ENCODE assay signal across 12 cellular contexts in genomic region chr4:162461952-162462351, GRCh38.
DNase-seq lines count a peak whose midpoint lies in the region; ATAC-seq, FAIRE-seq and TF ChIP-seq lines count a peak whose summit lies in the region.
"Had no signal": no experiment of that assay in that cellular context is flagged by ENCODE, and none has a peak within 500 bp of the region (broad histone marks: within the 10 kb centered on the region; RNA-seq: fewer than 3 reads in every experiment).

No MANE protein-coding gene starts in this region.

- H2AK5ac ChIP-seq in H9 (ENCODE audit: insufficient read length, low read length): no peak overlapping the region

- no peaks in the 10 kb centered on the region for H3K79me2 ChIP-seq in H9 (ENCODE audit: insufficient read depth, low read length)

- no peak for ATAC-seq in GM21381 (IDR thresholded peaks at IDR 0.05; ENCODE audit: unreplicated experiment)
- no peak for ATAC-seq in HG03039 (IDR thresholded peaks at IDR 0.05; ENCODE audit: unreplicated experiment)
- ATAC-seq in HG03571 (IDR thresholded peaks at IDR 0.05; ENCODE audit: unreplicated experiment): no peak

- H3K27me3 ChIP-seq in H9 (ENCODE audit: insufficient read depth, low read length): no peaks in the 10 kb centered on the region
- H3K27me3 ChIP-seq: neutrophil, testis had no signal

- H2BK20ac ChIP-seq in H9 (ENCODE audit: low read depth, low read length, poor library complexity, severe bottlenecking): no peak overlapping the region

- no peak overlapping the region for H2BK15ac ChIP-seq in H9 (ENCODE audit: low read depth, low read length)

- H4K91ac ChIP-seq in H9 (ENCODE audit: insufficient read length, low read depth, low read length): no peak overlapping the region

- H3K4me3 Mint-ChIP-seq in H9: no peak overlapping the region

- H4K20me1 ChIP-seq in H9 (ENCODE audit: control insufficient read depth, insufficient read depth, insufficient read length): no peaks in the 10 kb centered on the region

- no peak overlapping the region for H3K9ac ChIP-seq in H9 (ENCODE audit: extremely low read depth, insufficient read length, low read length)

- 100% methylated on average over 1 of the region's 1 CpG for WGBS in H9 (ENCODE audit: extremely low coverage, insufficient read length, low lambda C conversion rate)

- no peak overlapping the region for H2BK12ac ChIP-seq in H9 (ENCODE audit: insufficient read length, low read depth, low read length)

- no peak overlapping the region for H4K8ac ChIP-seq in H9 (replicated peaks; ENCODE audit: insufficient read length, low read depth, low read length)

- no peaks in the 10 kb centered on the region for H3K27me3 Mint-ChIP-seq in H9 (ENCODE audit: low read depth)

- no peak overlapping the region for H2BK5ac ChIP-seq in H9 (ENCODE audit: insufficient read length, low read length)

- no peak overlapping the region for H3K4ac ChIP-seq in H9 (ENCODE audit: low read depth, low read length)

- H2BK120ac ChIP-seq in H9 (ENCODE audit: low read depth, low read length, poor library complexity, severe bottlenecking): no peak overlapping the region

- FAIRE-seq in A204.1 (lab: Jason Lieb, UNC): peak; percentile 95

- H4K5ac ChIP-seq in H9 (ENCODE audit: insufficient read length, low read depth, low read length): no peak overlapping the region

- no peaks in the 10 kb centered on the region for H3K4me1 Mint-ChIP-seq in H9

- no peak overlapping the region for H3K4me2 ChIP-seq in H9 (ENCODE audit: insufficient read depth, insufficient read length, low read length)

- H3K23me2 ChIP-seq in H9 (ENCODE audit: insufficient read length, low read depth, low read length, poor library complexity, severe bottlenecking): no peaks in the 10 kb centered on the region

- H3K27ac ChIP-seq in H9 (ENCODE audit: insufficient read length, low read depth, low read length): no peak overlapping the region
- H3K27ac ChIP-seq: neutrophil, testis had no signal

- DNase-seq in H9: no peak
- DNase-seq in OCI-M1 (lab: John Stamatoyannopoulos, UW): peak; percentile 69
- DNase-seq in epithelial cell of esophagus (ENCODE audit: low read depth): peak; percentile 22
- DNase-seq in NCI-H128 (lab: John Stamatoyannopoulos, UW; ENCODE audit: unreplicated experiment): no peak
- DNase-seq: activated CD4-positive, alpha-beta T cell treated with anti-CD3 and anti-CD28 coated beads for 1 hour; stimulated activated CD4-positive, alpha-beta T cell treated with anti-CD3 and anti-CD28 coated beads, Interleukin-4, amount 100 ng/mL, for 4 hours; testis had no signal

- H3K56ac ChIP-seq in H9 (ENCODE audit: insufficient read length, low read depth, low read length): no peak overlapping the region

- no peak overlapping the region for H2AFZ ChIP-seq in H9 (ENCODE audit: low read length)

- no peak overlapping the region for H3K18ac ChIP-seq in H9 (ENCODE audit: insufficient read length, low read depth, low read length)

- H3K79me1 ChIP-seq in H9 (ENCODE audit: insufficient read depth, low read depth, low read length, poor library complexity, severe bottlenecking): no peaks in the 10 kb centered on the region

- H3T11ph ChIP-seq in H9 (ENCODE audit: low read length): no peak overlapping the region

- TF ChIP-seq CTCF in H9 (conservative IDR thresholded peaks at IDR 0.05) (peak; percentile 52), epithelial cell of esophagus (IDR thresholded peaks at IDR 0.05; ENCODE audit: insufficient read depth, low read depth, low read length, missing control alignments) (peak; percentile 18)

- H3K9me3 ChIP-seq in H9 (ENCODE audit: control insufficient read depth, low read depth, low read length): no peaks in the 10 kb centered on the region
- H3K9me3 ChIP-seq: neutrophil, testis had no signal

- no peaks in the 10 kb centered on the region for H3K4me1 ChIP-seq in H9 (ENCODE audit: insufficient read depth, low read length)
- H3K4me1 ChIP-seq: testis had no signal

- H3K23ac ChIP-seq in H9 (ENCODE audit: insufficient read length, low read depth, low read length): no peak overlapping the region

- peaks cover 0 to 2% of the 10 kb centered on the region in 2 experiments; a peak in 1 of 5 replicates for H3K9me3 Mint-ChIP-seq in H9

- no peak overlapping the region for H3K27ac Mint-ChIP-seq in H9

- H3K36me3 Mint-ChIP-seq in H9 (ENCODE audit: insufficient read depth in 1 of 3, low read depth in 3 of 3): no peaks in the 10 kb centered on the region

- H3K14ac ChIP-seq in H9 (ENCODE audit: insufficient read depth, low read length): no peak overlapping the region

- no peak overlapping the region for H3K4me3 ChIP-seq in epithelial cell of esophagus (ENCODE audit: low read length)
- H3K4me3 ChIP-seq: testis had no signal

Comparison
In these comparisons a context has a peak if more than half of its experiments do, and no peak if none do; other contexts are left out.
1. DNase-seq: peak in OCI-M1 (single experiment) and epithelial cell of esophagus (single experiment); none in H9 (single experiment) and NCI-H128 (single experiment).